Comparison of ENCODE assay signal across 36 cellular contexts in the genomic region with DNA sequence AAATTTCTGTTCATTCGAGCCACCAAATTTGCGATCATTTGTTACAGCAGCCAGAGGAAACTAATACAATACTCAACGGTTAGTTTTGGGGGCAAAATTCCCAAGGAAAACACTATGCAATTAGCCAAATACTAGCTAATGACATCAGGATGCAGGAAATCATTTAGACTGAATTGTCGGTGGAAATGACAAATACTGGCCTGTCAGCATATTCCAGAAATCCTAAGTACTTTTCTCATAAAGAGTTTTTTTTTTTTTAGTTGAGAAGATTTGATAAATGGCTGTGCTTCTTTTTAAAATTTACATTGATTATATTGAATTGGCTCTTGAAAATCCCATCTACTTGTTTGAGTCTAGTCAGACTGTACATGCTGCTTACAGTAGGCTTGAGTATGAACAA.
"Had no signal": no experiment of that assay in that cellular context is flagged by ENCODE, and none has a peak within 500 bp of the region (broad histone marks: within the 10 kb centered on the region; RNA-seq: fewer than 3 reads in every experiment).

No MANE protein-coding gene starts in this region.

- H3K27ac Mint-ChIP-seq: activated B cell treated with CpG ODN at 0.5 μM for 24 hours; activated CD4-positive, alpha-beta memory T cell treated with anti-CD3 and anti-CD28 coated beads for 36 hours; activated CD4-positive, alpha-beta T cell treated with anti-CD3 and anti-CD28 coated beads, Interleukin-2, amount 10 ng/mL, durations not matched to agents 24 days and 14 days; activated CD8-positive, alpha-beta T cell treated with anti-CD3 and anti-CD28 coated beads for 36 hours; activated naive CD4-positive, alpha-beta T cell treated with anti-CD3 and anti-CD28 coated beads for 36 hours; activated naive CD4-positive, alpha-beta T cell treated with anti-CD3 and anti-CD28 coated beads, Interleukin-2, amount 50 U/mL, for 72 hours; activated naive CD8-positive, alpha-beta T cell treated with anti-CD3 and anti-CD28 coated beads for 36 hours; activated T-cell treated with anti-CD3 and anti-CD28 coated beads, Interleukin-2, amount 50 U/mL, for 72 hours; activated T-helper 1 cell treated with anti-CD3 and anti-CD28 coated beads, Interleukin-12 subunit alpha, Interleukin-12 subunit beta, Interleukin-2, Interleukin-4 antibody, amounts not matched to agents 30 ng/mL and 10 ng/mL and 1 ng/mL, durations not matched to agents 14 hours and 24 hours and 36 hours; activated T-helper 17 cell treated with anti-CD3 and anti-CD28 coated beads, Interleukin-2, amount 50 U/mL, for 72 hours; T-helper 1 cell treated with Interleukin-12 subunit alpha and Interleukin-12 subunit beta and Interleukin-4 antibody, amounts not matched to agents 30 μg/mL and 1 μg/mL, for 36 hours; T-helper 2 cell treated with Interferon-gamma antibody and Interleukin-4, amounts not matched to agents 5 μg/mL and 100 μg/mL, for 36 hours had no signal

- FAIRE-seq: TTC549 had no signal

- H3K9me3 Mint-ChIP-seq: activated B cell treated with CpG ODN at 0.5 μM for 24 hours; activated CD4-positive, alpha-beta memory T cell treated with anti-CD3 and anti-CD28 coated beads for 36 hours; activated CD4-positive, alpha-beta T cell treated with anti-CD3 and anti-CD28 coated beads, Interleukin-2, amount 10 ng/mL, durations not matched to agents 24 days and 14 days; activated CD8-positive, alpha-beta T cell treated with anti-CD3 and anti-CD28 coated beads for 36 hours; activated naive CD4-positive, alpha-beta T cell treated with anti-CD3 and anti-CD28 coated beads for 36 hours; activated naive CD4-positive, alpha-beta T cell treated with anti-CD3 and anti-CD28 coated beads, Interleukin-2, amount 50 U/mL, for 72 hours; activated naive CD8-positive, alpha-beta T cell treated with anti-CD3 and anti-CD28 coated beads for 36 hours; activated T-cell treated with anti-CD3 and anti-CD28 coated beads, Interleukin-2, amount 50 U/mL, for 4 hours; activated T-cell treated with anti-CD3 and anti-CD28 coated beads, Interleukin-2, amount 50 U/mL, for 72 hours; activated T-helper 1 cell treated with anti-CD3 and anti-CD28 coated beads, Interleukin-12 subunit alpha, Interleukin-12 subunit beta, Interleukin-2, Interleukin-4 antibody, amounts not matched to agents 30 ng/mL and 10 ng/mL and 1 ng/mL, durations not matched to agents 14 hours and 24 hours and 36 hours; activated T-helper 17 cell treated with anti-CD3 and anti-CD28 coated beads, Interleukin-2, amount 50 U/mL, for 72 hours; T-helper 1 cell treated with Interleukin-12 subunit alpha and Interleukin-12 subunit beta and Interleukin-4 antibody, amounts not matched to agents 30 μg/mL and 1 μg/mL, for 36 hours; T-helper 2 cell treated with Interferon-gamma antibody and Interleukin-4, amounts not matched to agents 5 μg/mL and 100 μg/mL, for 36 hours had no signal

- H3K36me3 ChIP-seq: adrenal gland, ascending aorta, brain microvascular endothelial cell, breast epithelium had no signal

- H3K4me1 ChIP-seq: adrenal gland, ascending aorta, breast epithelium had no signal

- H3K9me3 ChIP-seq: adrenal gland, ascending aorta, body of pancreas, breast epithelium had no signal

- DNase-seq: activated B cell treated with CpG ODN at 0.5 μM for 24 hours; activated CD4-positive, alpha-beta memory T cell treated with anti-CD3 and anti-CD28 coated beads for 36 hours; activated CD4-positive, alpha-beta T cell treated with anti-CD3 and anti-CD28 coated beads for 4 hours; activated CD4-positive, alpha-beta T cell treated with anti-CD3 and anti-CD28 coated beads, Interleukin-2, amount 10 ng/mL, durations not matched to agents 24 days and 14 days; activated CD4-positive, alpha-beta T cell treated with anti-CD3 and anti-CD28 coated beads, Interleukin-2, amount 50 U/mL, for 1 hour; activated CD4-positive, alpha-beta T cell treated with anti-CD3 and anti-CD28 coated beads, Interleukin-2, amount 50 U/mL, for 4 hours; activated CD4-positive, CD25-positive, alpha-beta regulatory T cell treated with anti-CD3 and anti-CD28 coated beads, Interleukin-2, amount 50 U/mL, for 72 hours; activated CD8-positive, alpha-beta memory T cell treated with anti-CD3 and anti-CD28 coated beads, Interleukin-2, amount 50 U/mL, for 4 hours; activated CD8-positive, alpha-beta T cell treated with anti-CD3 and anti-CD28 coated beads for 36 hours; activated effector memory CD4-positive, alpha-beta T cell treated with anti-CD3 and anti-CD28 coated beads, Interleukin-2, amount 50 U/mL, for 16 hours; activated gamma-delta T cell treated with Interleukin-2 at 50 U/mL for 16 hours; activated naive CD4-positive, alpha-beta T cell; activated naive CD4-positive, alpha-beta T cell treated with anti-CD3 and anti-CD28 coated beads for 36 hours; activated naive CD4-positive, alpha-beta T cell treated with anti-CD3 and anti-CD28 coated beads, Interleukin-2, amount 50 U/mL, for 16 hours; activated naive CD8-positive, alpha-beta T cell treated with anti-CD3 and anti-CD28 coated beads for 36 hours; activated T-cell treated with anti-CD3 and anti-CD28 coated beads for 4 hours; activated T-cell treated with anti-CD3 and anti-CD28 coated beads, Interleukin-2, amount 50 U/mL, for 1 hour; activated T-cell treated with anti-CD3 and anti-CD28 coated beads, Interleukin-2, amount 50 U/mL, for 4 hours; activated T-cell treated with anti-CD3 and anti-CD28 coated beads, Interleukin-2, amount 50 U/mL, for 72 hours; adrenal gland; amniotic stem cell; body of pancreas; brain microvascular endothelial cell; central memory CD4-positive, alpha-beta T cell; T-helper 1 cell; T-helper 2 cell; T-helper 9 cell had no signal

- H3K27me3 ChIP-seq: adrenal gland, ascending aorta, body of pancreas, brain microvascular endothelial cell, breast epithelium had no signal

- H3K4me1 Mint-ChIP-seq: activated B cell treated with CpG ODN at 0.5 μM for 24 hours; activated CD4-positive, alpha-beta T cell treated with anti-CD3 and anti-CD28 coated beads, Interleukin-2, amount 10 ng/mL, durations not matched to agents 24 days and 14 days; activated naive CD8-positive, alpha-beta T cell treated with anti-CD3 and anti-CD28 coated beads for 36 hours; activated T-helper 17 cell treated with anti-CD3 and anti-CD28 coated beads, Interleukin-2, amount 50 U/mL, for 72 hours had no signal

- H3K27ac ChIP-seq: adrenal gland, ascending aorta, body of pancreas, brain microvascular endothelial cell, breast epithelium, VCaP had no signal

- H3K36me3 Mint-ChIP-seq: activated CD4-positive, alpha-beta memory T cell treated with anti-CD3 and anti-CD28 coated beads for 36 hours; activated naive CD4-positive, alpha-beta T cell treated with anti-CD3 and anti-CD28 coated beads, Interleukin-2, amount 50 U/mL, for 72 hours; activated naive CD8-positive, alpha-beta T cell treated with anti-CD3 and anti-CD28 coated beads for 36 hours had no signal

- H3K4me3 Mint-ChIP-seq: activated B cell treated with CpG ODN at 0.5 μM for 24 hours; activated CD4-positive, alpha-beta memory T cell treated with anti-CD3 and anti-CD28 coated beads for 36 hours; activated CD4-positive, alpha-beta T cell treated with anti-CD3 and anti-CD28 coated beads, Interleukin-2, amount 10 ng/mL, durations not matched to agents 24 days and 14 days; activated CD8-positive, alpha-beta T cell treated with anti-CD3 and anti-CD28 coated beads for 36 hours; activated naive CD4-positive, alpha-beta T cell treated with anti-CD3 and anti-CD28 coated beads for 36 hours; activated naive CD8-positive, alpha-beta T cell treated with anti-CD3 and anti-CD28 coated beads for 36 hours; activated T-cell treated with anti-CD3 and anti-CD28 coated beads, Interleukin-2, amount 50 U/mL, for 4 hours; activated T-cell treated with anti-CD3 and anti-CD28 coated beads, Interleukin-2, amount 50 U/mL, for 72 hours; activated T-helper 1 cell treated with anti-CD3 and anti-CD28 coated beads, Interleukin-12 subunit alpha, Interleukin-12 subunit beta, Interleukin-2, Interleukin-4 antibody, amounts not matched to agents 30 ng/mL and 10 ng/mL and 1 ng/mL, durations not matched to agents 14 hours and 24 hours and 36 hours; activated T-helper 17 cell treated with anti-CD3 and anti-CD28 coated beads, Interleukin-2, amount 50 U/mL, for 72 hours; T-helper 1 cell treated with Interleukin-12 subunit alpha and Interleukin-12 subunit beta and Interleukin-4 antibody, amounts not matched to agents 30 μg/mL and 1 μg/mL, for 36 hours; T-helper 2 cell treated with Interferon-gamma antibody and Interleukin-4, amounts not matched to agents 5 μg/mL and 100 μg/mL, for 36 hours had no signal

- ATAC-seq: activated CD8-positive, alpha-beta T cell treated with anti-CD3 and anti-CD28 coated beads for 36 hours; activated naive CD4-positive, alpha-beta T cell treated with anti-CD3 and anti-CD28 coated beads, Interleukin-2, amount 50 U/mL, for 72 hours; activated T-cell treated with anti-CD3 and anti-CD28 coated beads, Interleukin-2, amount 50 U/mL, for 4 hours; activated T-cell treated with anti-CD3 and anti-CD28 coated beads, Interleukin-2, amount 50 U/mL, for 72 hours; activated T-helper 17 cell treated with anti-CD3 and anti-CD28 coated beads, Interleukin-2, amount 50 U/mL, for 72 hours; body of pancreas had no signal

- H3K4me3 ChIP-seq: adrenal gland, ascending aorta, body of pancreas, breast epithelium had no signal

- H3K27me3 Mint-ChIP-seq: activated B cell treated with CpG ODN at 0.5 μM for 24 hours had no signal
